In the genomic region with DNA sequence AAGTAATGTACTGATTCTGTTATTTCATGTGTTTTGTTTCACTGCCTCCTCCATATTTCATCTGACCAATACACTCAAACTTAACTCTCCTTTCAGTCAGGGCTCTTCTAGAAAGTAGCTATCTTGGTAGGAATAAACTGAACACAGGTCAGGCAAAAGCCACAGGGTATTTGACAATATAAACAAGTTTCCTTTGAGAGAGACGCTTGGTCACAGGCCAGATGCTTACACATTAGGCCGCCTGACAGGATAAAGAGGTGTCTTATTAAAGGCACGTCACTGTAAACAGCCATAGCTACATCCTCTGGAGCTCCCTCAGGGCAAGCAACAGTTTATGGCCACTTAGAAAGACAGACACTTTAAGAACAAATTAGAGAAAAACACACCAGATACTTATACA, we compare ENCODE assay signal across 16 cellular contexts.
DNase-seq lines count a peak whose midpoint lies in the region; ATAC-seq and TF ChIP-seq lines count a peak whose summit lies in the region.
"Had no signal": no experiment of that assay in that cellular context is flagged by ENCODE, and none has a peak within 500 bp of the region (broad histone marks: within the 10 kb centered on the region; RNA-seq: fewer than 3 reads in every experiment).

No MANE protein-coding gene starts in this region.

- no peaks in the 10 kb centered on the region for H3K9me3 Mint-ChIP-seq in neural progenitor cell

- no peak overlapping the region for H4K91ac ChIP-seq in IMR-90 (ENCODE audit: insufficient read depth, low read depth, low read length)

- no peak overlapping the region for H3K14ac ChIP-seq in IMR-90 (replicated peaks; ENCODE audit: low read depth, low read length)

- no peaks in the 10 kb centered on the region for H3K4me1 Mint-ChIP-seq in neural progenitor cell

- H4K5ac ChIP-seq in IMR-90 (ENCODE audit: low read depth, low read length) = no peak overlapping the region

- no peaks in the 10 kb centered on the region for H3K79me1 ChIP-seq in IMR-90 (ENCODE audit: low read depth in 1 of 2, low read length in 2 of 2)

- no peak for TF ChIP-seq POLR2A in IMR-90 (IDR thresholded peaks at IDR 0.05; ENCODE audit: low read depth, low read length)

- dilution Hi-C loops in IMR-90 (cut with HindIII; ENCODE audit: low sequenced_read_pairs, unreplicated experiment) = no loop called here

- H3K36me3 ChIP-seq in IMR-90 (ENCODE audit: control insufficient read depth, insufficient read depth, low read length) (no peaks in the 10 kb centered on the region), neural progenitor cell (no peaks in the 10 kb centered on the region), mucosa of descending colon (ENCODE audit: low read depth) (no peaks in the 10 kb centered on the region)
- H3K36me3 ChIP-seq: MG63 had no signal

- DNase-seq in AG08396 (ENCODE audit: low spot score) (peak; percentile 10), IMR-90 (peak; percentile 60), fibroblast of villous mesenchyme (ENCODE audit: low read depth) (peak; percentile 46), neural progenitor cell (ENCODE audit: low spot score) (no peak), mucosa of descending colon (no peak)
- DNase-seq: Caco-2, DMS53, MG63, NCI-H1092, NCI-H146, NCI-H2227 treated with DMSO at 0.1 percent for 48 hours, NCI-H524 treated with DMSO at 0.1 percent for 48 hours, SHP77 treated with DMSO at 0.1 percent for 48 hours had no signal

- no CpG with 5 or more reads among the region's 3 CpGs for WGBS in IMR-90 (ENCODE audit: extremely low coverage in 2 of 2, insufficient read length in 1 of 2), 2 experiments

- no peak overlapping the region for H3K56ac ChIP-seq in IMR-90 (ENCODE audit: extremely low read depth, insufficient read depth, low read length)

- H3K4me3 ChIP-seq in IMR-90 (ENCODE audit: insufficient read depth, low read depth, low read length) = no peak overlapping the region
- H3K4me3 ChIP-seq in fibroblast of villous mesenchyme (ENCODE audit: low read depth, low read length) = no peak overlapping the region
- H3K4me3 ChIP-seq in neural progenitor cell = no peak overlapping the region
- H3K4me3 ChIP-seq in mucosa of descending colon = no peak overlapping the region
- H3K4me3 ChIP-seq: A549, MG63 had no signal

- no peak overlapping the region for H2AK9ac ChIP-seq in IMR-90 (replicated peaks; ENCODE audit: low read depth, low read length, poor library complexity)

- CTCF ChIA-PET in IMR-90 (lab: Yijun Ruan, JAX) = interaction anchor here (0.6 kb wide), 1 partner anchor 180 kb away, joined by 3 read pairs; no protein-coding TSS in a partner anchor

- H3K18ac ChIP-seq in IMR-90 (ENCODE audit: low read depth, low read length) = no peak overlapping the region

- no TSS peak for BruUV-seq in IMR-90 (replicated peaks; lab: Mats Ljungman, UMichigan)

- no peak overlapping the region for H2BK20ac ChIP-seq in IMR-90 (ENCODE audit: low read depth, low read length)

- H4K8ac ChIP-seq in IMR-90 (ENCODE audit: low read depth in 2 of 2, low read length in 2 of 2) = no peak overlapping the region

- H3K4me1 ChIP-seq in IMR-90 (ENCODE audit: control insufficient read depth, insufficient read depth, low read length) = peaks cover 2% of the 10 kb centered on the region; the same call in 1 of the 2 replicates
- H3K4me1 ChIP-seq in neural progenitor cell = no peaks in the 10 kb centered on the region
- H3K4me1 ChIP-seq in mucosa of descending colon (ENCODE audit: low read depth) = no peaks in the 10 kb centered on the region
- H3K4me1 ChIP-seq: A549, Caco-2 had no signal

- H3K79me2 ChIP-seq in neural progenitor cell (ENCODE audit: low read depth) = no peaks in the 10 kb centered on the region

- no peaks in the 10 kb centered on the region for H3K9me1 ChIP-seq in IMR-90 (ENCODE audit: insufficient read depth, low read length)

- H3K23ac ChIP-seq in IMR-90 (ENCODE audit: low read depth, low read length) = no peak overlapping the region

- no peak overlapping the region for H2BK120ac ChIP-seq in IMR-90 (ENCODE audit: low read depth, low read length)

- H3K4ac ChIP-seq in IMR-90 (ENCODE audit: low read depth, low read length) = no peak overlapping the region

- POLR2A ChIA-PET in IMR-90 (lab: Charles Lee; ENCODE audit: unreplicated experiment) = no interaction called here

- TF ChIP-seq CTCF in IMR-90 (conservative IDR thresholded peaks at IDR 0.05; ENCODE audit: low read depth, low read length) = no peak
- no peak for TF ChIP-seq CTCF in fibroblast of villous mesenchyme (IDR thresholded peaks at IDR 0.05; ENCODE audit: insufficient read depth, low read depth, low read length)
- no peak for TF ChIP-seq CTCF in neural progenitor cell (IDR thresholded peaks at IDR 0.05)
- TF ChIP-seq CTCF in mucosa of descending colon (IDR thresholded peaks at IDR 0.05) = no peak

- no peak overlapping the region for H3K27ac Mint-ChIP-seq in neural progenitor cell

- no peaks in the 10 kb centered on the region for H4K20me1 ChIP-seq in IMR-90 (ENCODE audit: insufficient read depth, low read length)
- no peaks in the 10 kb centered on the region for H4K20me1 ChIP-seq in neural progenitor cell (ENCODE audit: low read depth)

- TF ChIP-seq RAD21 in IMR-90 (IDR thresholded peaks at IDR 0.05; ENCODE audit: low read length) = no peak

- no peaks in the 10 kb centered on the region for H3K27me3 Mint-ChIP-seq in neural progenitor cell (ENCODE audit: insufficient read depth, low read depth)

- peak; percentile 74 for ATAC-seq in IMR-90 (ENCODE audit: low read depth)
- no peak for ATAC-seq in mucosa of descending colon
- no peak for ATAC-seq in HG02938 (IDR thresholded peaks at IDR 0.05; ENCODE audit: unreplicated experiment)
- ATAC-seq in HG03354 (IDR thresholded peaks at IDR 0.05; ENCODE audit: poor library complexity, severe bottlenecking, unreplicated experiment) = no peak
- ATAC-seq: A549 had no signal

- no peaks in the 10 kb centered on the region for H3F3A ChIP-seq in neural progenitor cell (ENCODE audit: low read depth)

- H2AK5ac ChIP-seq in IMR-90 (ENCODE audit: low read depth, low read length) = no peak overlapping the region

- no peak overlapping the region for H2AFZ ChIP-seq in IMR-90 (replicated peaks; ENCODE audit: low read length, poor library complexity)
- H2AFZ ChIP-seq in neural progenitor cell (replicated peaks) = peak overlapping the region; percentile 40

- intact Hi-C loops in IMR-90 (cut with micrococcal nuclease) (no loop called here), mucosa of descending colon (cut with DNase I, micrococcal nuclease) (no loop called here)

- no peak overlapping the region for H3K4me3 Mint-ChIP-seq in neural progenitor cell

- no peaks in the 10 kb centered on the region for H3K36me3 Mint-ChIP-seq in neural progenitor cell

- H2BK15ac ChIP-seq in IMR-90 (ENCODE audit: low read depth, low read length) = no peak overlapping the region

- H3K27me3 ChIP-seq in IMR-90 (ENCODE audit: control insufficient read depth, insufficient read depth, low read length) (no peaks in the 10 kb centered on the region), neural progenitor cell (no peaks in the 10 kb centered on the region)
- H3K27me3 ChIP-seq: MG63 had no signal

- no peak overlapping the region for H3K9ac ChIP-seq in IMR-90 (ENCODE audit: low read depth, low read length)
- no peak overlapping the region for H3K9ac ChIP-seq in neural progenitor cell

- in situ Hi-C loops in IMR-90 (cut with MboI; ENCODE audit: low sequenced_read_pairs) = no loop called here

- no peak overlapping the region; the same call in 1 of the 2 replicates for H3K4me2 ChIP-seq in IMR-90 (ENCODE audit: low read depth, low read length)
- no peak overlapping the region for H3K4me2 ChIP-seq in neural progenitor cell
- H3K4me2 ChIP-seq: A549 had no signal

- H3K9me3 ChIP-seq in IMR-90 (ENCODE audit: control insufficient read depth, insufficient read depth, low read length) = no peaks in the 10 kb centered on the region
- no peaks in the 10 kb centered on the region for H3K9me3 ChIP-seq in neural progenitor cell (ENCODE audit: low read depth)
- H3K9me3 ChIP-seq in mucosa of descending colon = no peaks in the 10 kb centered on the region
- H3K9me3 ChIP-seq: A549, Caco-2, MG63 had no signal

- H3K27ac ChIP-seq in IMR-90 (ENCODE audit: insufficient read depth, low read length) (no peak overlapping the region), neural progenitor cell (no peak overlapping the region)
- H3K27ac ChIP-seq: A549 had no signal

- H2BK5ac ChIP-seq in IMR-90 (ENCODE audit: low read depth, low read length, poor library complexity, severe bottlenecking) = no peak overlapping the region

TF ChIP-seq in IMR-90, 13 proteins besides CTCF, POLR2A, EP300 and RAD21:
- TF ChIP-seq MAZ (IDR thresholded peaks at IDR 0.05; ENCODE audit: borderline replicate concordance, low read depth, low read length) = no peak
- TF ChIP-seq MXI1 (IDR thresholded peaks at IDR 0.05; ENCODE audit: borderline replicate concordance, low read depth, low read length) = no peak

Comparison
In these comparisons a context has a peak if more than half of its experiments do, and no peak if none do; other contexts are left out.
1. DNase-seq: peak in AG08396 (single experiment), IMR-90 (single experiment) and fibroblast of villous mesenchyme (single experiment); none in neural progenitor cell (single experiment) and mucosa of descending colon (0 of 3).